In genomic region chr2:95277246-95277906, GRCh38 we compare ENCODE assay signal across 3 cellular contexts.
A peak's percentile ranks its signal among the peaks of the same experiment; 100 is the strongest.
TF ChIP-seq lines count a peak whose summit lies in the region.

No MANE protein-coding gene starts in this region.

TF ChIP-seq in HCT116, 20 proteins besides CTCF, POLR2A, EP300 and RAD21:
- TF ChIP-seq EZH2 (IDR thresholded peaks at IDR 0.05) (no peak), SIN3A (IDR thresholded peaks at IDR 0.05; ENCODE audit: low read depth) (no peak), CBX3 (IDR thresholded peaks at IDR 0.05; ENCODE audit: low read depth) (no peak)

TF ChIP-seq in WTC11, 78 proteins besides CTCF, POLR2A, EP300 and RAD21:
- TF ChIP-seq AFF4 (CRISPR knock-in tag; IDR thresholded peaks at IDR 0.05; ENCODE audit: borderline replicate concordance) (no peak), CREB1 (CRISPR knock-in tag; IDR thresholded peaks at IDR 0.05) (no peak), ZNF263 (CRISPR knock-in tag; IDR thresholded peaks at IDR 0.05; ENCODE audit: low read depth) (peak; percentile 40; the same call in 1 of the 2 replicates)

TF ChIP-seq in HepG2, 621 proteins besides CTCF, POLR2A, EP300 and RAD21:
- TF ChIP-seq ZNF263 (CRISPR knock-in tag; IDR thresholded peaks at IDR 0.05): 0 out of 2 replicates have a peak, but pooled peaks have one; percentile 43
- TF ChIP-seq HDAC2 (CRISPR knock-in tag; IDR thresholded peaks at IDR 0.05): no peak
- TF ChIP-seq ZFY (CRISPR knock-in tag; IDR thresholded peaks at IDR 0.05): no peak
- TF ChIP-seq SRSF4 (IDR thresholded peaks at IDR 0.05; ENCODE audit: low read depth, low read length, poor library complexity, severe bottlenecking): no peak
- no peak for TF ChIP-seq TFAP4 (IDR thresholded peaks at IDR 0.05; ENCODE audit: borderline replicate concordance, low read depth)
- TF ChIP-seq MXD1 (CRISPR knock-in tag; IDR thresholded peaks at IDR 0.05): no peak
- no peak for TF ChIP-seq ZKSCAN1 (IDR thresholded peaks at IDR 0.05; ENCODE audit: low read length)
